Comparison of ENCODE assay signal across 23 cellular contexts in the genomic region with DNA sequence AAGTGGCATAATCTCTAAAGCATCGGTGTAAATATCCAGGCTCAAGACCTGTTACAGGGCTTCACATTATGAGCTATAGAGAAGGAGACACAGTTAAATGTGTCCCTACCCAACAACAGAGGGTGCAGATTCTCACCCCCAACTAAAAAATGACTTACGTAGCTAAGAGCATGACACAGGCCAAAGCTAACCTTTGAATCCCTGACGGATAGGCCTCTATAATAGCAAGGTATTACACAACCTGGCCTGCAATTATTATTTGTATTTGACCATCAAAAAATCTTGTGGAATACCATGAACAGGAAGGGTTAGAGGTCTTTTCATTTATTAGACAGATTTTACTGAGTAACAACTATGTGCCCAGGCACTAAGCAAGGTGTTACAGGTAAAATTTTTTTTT. TPM values are rescaled to one million over a fixed set of nuclear protein-coding genes. Genes with fewer than 3 reads are reported as not detected.
DNase-seq lines count a peak whose midpoint lies in the region; ATAC-seq, FAIRE-seq and TF ChIP-seq lines count a peak whose summit lies in the region.
"Had no signal": no experiment of that assay in that cellular context is flagged by ENCODE, and none has a peak within 500 bp of the region (broad histone marks: within the 10 kb centered on the region; RNA-seq: fewer than 3 reads in every experiment).

No MANE protein-coding gene starts in this region.

- CTCF ChIA-PET in WTC11 (lab: Charles Lee) (no interaction called here), HepG2 (lab: Yijun Ruan, JAX; ENCODE audit: low intra/inter-chr PET ratio, low total read pairs) (no interaction called here)

- H3K27me3 Mint-ChIP-seq in WTC11 (ENCODE audit: low read depth) (no peaks in the 10 kb centered on the region), nephron progenitor cell (ENCODE audit: low read depth, poor library complexity) (no peaks in the 10 kb centered on the region)
- H3K27me3 Mint-ChIP-seq: CD4-positive, alpha-beta memory T cell; IgD-negative memory B cell had no signal

- H3K4me3 ChIP-seq in HepG2 (replicated peaks in 1 of 3; ENCODE audit: insufficient read depth in 1 of 3, low read depth in 2 of 3, low read length in 3 of 3) (no peak overlapping the region), gastrocnemius medialis (no peak overlapping the region)
- H3K4me3 ChIP-seq: BLaER1, GM12878, HAP-1 had no signal

- H3K4me1 Mint-ChIP-seq in WTC11, result peaks cover 35% of the 10 kb centered on the region
- peaks cover 2% of the 10 kb centered on the region for H3K4me1 Mint-ChIP-seq in nephron progenitor cell

- H3K4me2 ChIP-seq in HepG2 (ENCODE audit: low read depth, low read length), result no peak overlapping the region
- H3K4me2 ChIP-seq: BLaER1 had no signal

- H3K27ac Mint-ChIP-seq in WTC11 (peak overlapping the region; percentile 96), nephron progenitor cell (peak overlapping the region; percentile 78)
- H3K27ac Mint-ChIP-seq: CD14-positive monocyte, IgD-negative memory B cell had no signal

- no peak overlapping the region for H3K9ac ChIP-seq in HepG2 (ENCODE audit: insufficient read depth, low read depth, low read length)
- H3K9ac ChIP-seq: BLaER1 had no signal

- TF ChIP-seq CTCF in WTC11 (IDR thresholded peaks at IDR 0.05), result no peak
- no peak for TF ChIP-seq CTCF in HepG2 (CRISPR knock-in tag; IDR thresholded peaks at IDR 0.05)
- TF ChIP-seq CTCF in nephron progenitor cell (IDR thresholded peaks at IDR 0.05), result no peak
- no peak for TF ChIP-seq CTCF in gastrocnemius medialis (IDR thresholded peaks at IDR 0.05 in 4 of 5, conservative IDR thresholded peaks at IDR 0.05 in 1 of 5)
- TF ChIP-seq CTCF in omental fat pad (IDR thresholded peaks at IDR 0.05), result no peak

- H3K4me1 ChIP-seq in HepG2 (ENCODE audit: insufficient read depth, low read length), result peaks cover 30% of the 10 kb centered on the region
- H3K4me1 ChIP-seq in gastrocnemius medialis, result peaks cover 55 to 62% of the 10 kb centered on the region in 2 donors
- H3K4me1 ChIP-seq: BLaER1 had no signal

- peaks cover 6% of the 10 kb centered on the region for H4K20me1 ChIP-seq in HepG2 (ENCODE audit: insufficient read depth, low read length)

- TF ChIP-seq RAD21 in HepG2 (CRISPR knock-in tag; IDR thresholded peaks at IDR 0.05), result no peak

- 71% methylated on average over 3 of the region's 3 CpGs for WGBS in HepG2 (ENCODE audit: low lambda C conversion rate)

- no peak for TF ChIP-seq EP300 in HepG2 (IDR thresholded peaks at IDR 0.05; ENCODE audit: low read depth in 2 of 2, low read length in 2 of 2)
- no peak for TF ChIP-seq EP300 in HepG2 (CRISPR knock-in tag; IDR thresholded peaks at IDR 0.05; ENCODE audit: borderline replicate concordance)

- no peak overlapping the region for H2AFZ ChIP-seq in HepG2 (ENCODE audit: low read length)

- H3K9me3 ChIP-seq in HepG2 (ENCODE audit: low read length) (no peaks in the 10 kb centered on the region), gastrocnemius medialis (no peaks in the 10 kb centered on the region)
- H3K9me3 ChIP-seq: BLaER1, HAP-1 had no signal

- H3K36me3 ChIP-seq in HepG2 (replicated peaks in 1 of 2; ENCODE audit: control insufficient read depth in 1 of 2, insufficient read depth in 2 of 2, low read length in 2 of 2), result peaks cover 2 to 7% of the 10 kb centered on the region in 2 experiments; a peak in 4 of 5 replicates
- no peaks in the 10 kb centered on the region for H3K36me3 ChIP-seq in gastrocnemius medialis
- H3K36me3 ChIP-seq: HAP-1 had no signal

- H3K27me3 ChIP-seq in HepG2 (ENCODE audit: control insufficient read depth in 1 of 2, insufficient read depth in 2 of 2, low read length in 2 of 2), result no peaks in the 10 kb centered on the region
- H3K27me3 ChIP-seq in gastrocnemius medialis, result no peaks in the 10 kb centered on the region
- H3K27me3 ChIP-seq: BLaER1 had no signal

- POLR2A ChIA-PET in WTC11 (lab: Charles Lee) (no interaction called here), HepG2 (lab: Yijun Ruan, JAX) (interaction anchor here (0.6 to 2.0 kb wide), 5 partner anchors 20 to 74 kb away, joined by 3 to 6 read pairs (median 4); a partner anchor contains a TSS)

- intact Hi-C loops in HepG2 (cut with micrococcal nuclease; ENCODE audit: unreplicated experiment) (no loop called here), gastrocnemius medialis (cut with DNase I; ENCODE audit: low total_unique reads) (no loop called here)

- no peak for FAIRE-seq in HepG2 (lab: Jason Lieb, UNC)
- FAIRE-seq: GM19239 had no signal

- no TSS peak for BruUV-seq in HepG2 (replicated peaks; lab: Mats Ljungman, UMichigan)

- H3K9me3 Mint-ChIP-seq in WTC11 (no peaks in the 10 kb centered on the region), nephron progenitor cell (no peaks in the 10 kb centered on the region)
- H3K9me3 Mint-ChIP-seq: CD4-positive, alpha-beta memory T cell; IgD-negative memory B cell had no signal

- no peak for ATAC-seq in WTC11
- peak; percentile 67 for ATAC-seq in HepG2
- peak in 1 of 2 donors; percentile 22 for ATAC-seq in gastrocnemius medialis
- no peak for ATAC-seq in GM18873 (IDR thresholded peaks at IDR 0.05; ENCODE audit: low FRiP score, unreplicated experiment)
- ATAC-seq in omental fat pad (ENCODE audit: low FRiP score), result no peak
- ATAC-seq: GM12878 had no signal

- H3K27ac ChIP-seq in HepG2 (ENCODE audit: extremely low read length, insufficient read depth, low read length) (peak overlapping the region; percentile 10), gastrocnemius medialis (peak overlapping the region; percentile 79 to 91 (median 89))
- H3K27ac ChIP-seq: BLaER1 had no signal

- H3K4me3 Mint-ChIP-seq in WTC11, result no peak overlapping the region
- H3K4me3 Mint-ChIP-seq in nephron progenitor cell, result no peak overlapping the region
- H3K4me3 Mint-ChIP-seq: CD14-positive monocyte, IgD-negative memory B cell had no signal

- TF ChIP-seq POLR2A in HepG2 (IDR thresholded peaks at IDR 0.05; ENCODE audit: insufficient read depth in 1 of 2, low read depth in 2 of 2, low read length in 2 of 2), result no peak
- TF ChIP-seq POLR2A in gastrocnemius medialis (IDR thresholded peaks at IDR 0.05), result no peak

- in situ Hi-C loops in HepG2 (cut with HindIII; ENCODE audit: extremely low pct_ligation_motif_present, low pct_unique_long_range_greater_than_20kb) (no loop called here), gastrocnemius medialis (cut with MboI; ENCODE audit: low sequenced_read_pairs in 4 of 4) (no loop called here)

- peaks cover 20% of the 10 kb centered on the region for H3K79me2 ChIP-seq in HepG2 (ENCODE audit: insufficient read depth, low read length)

- H3K36me3 Mint-ChIP-seq in WTC11 (no peaks in the 10 kb centered on the region), nephron progenitor cell (ENCODE audit: low read depth) (peaks cover 32% of the 10 kb centered on the region)

- DNase-seq in WTC11 (ENCODE audit: low spot score) (no peak), HepG2 (ENCODE audit: low spot score) (peak; percentile 35), nephron progenitor cell (no peak), gastrocnemius medialis (no peak), omental fat pad (ENCODE audit: low spot score) (no peak)
- DNase-seq in activated CD8-positive, alpha-beta memory T cell treated with anti-CD3 and anti-CD28 coated beads, Interleukin-2, amount 50 U/mL, for 48 hours, result no peak
- no peak for DNase-seq in activated CD4-positive, alpha-beta T cell treated with anti-CD3 and anti-CD28 coated beads, Interleukin-2, amount 50 U/mL, for 1 hour
- DNase-seq: 8988T; Calu3; CD4-positive, alpha-beta memory T cell; DND-41; EL had no signal

TF ChIP-seq in WTC11, 78 proteins besides CTCF, POLR2A, EP300 and RAD21 (continues in another document):
- TF ChIP-seq GABPB1 (CRISPR knock-in tag; IDR thresholded peaks at IDR 0.05) (no peak), ZNF396 (CRISPR knock-in tag; IDR thresholded peaks at IDR 0.05; ENCODE audit: borderline replicate concordance) (no peak)
- TF ChIP-seq, protein P1, sequence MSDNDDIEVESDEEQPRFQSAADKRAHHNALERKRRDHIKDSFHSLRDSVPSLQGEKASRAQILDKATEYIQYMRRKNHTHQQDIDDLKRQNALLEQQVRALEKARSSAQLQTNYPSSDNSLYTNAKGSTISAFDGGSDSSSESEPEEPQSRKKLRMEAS (CRISPR knock-in tag; IDR thresholded peaks at IDR 0.05), result no peak

TF ChIP-seq in HepG2, 621 proteins besides CTCF, POLR2A, EP300 and RAD21:
- TF ChIP-seq CEBPG (CRISPR knock-in tag; IDR thresholded peaks at IDR 0.05), result peak; percentile 30; the same call in 1 of the 2 replicates
- TF ChIP-seq CEBPB (IDR thresholded peaks at IDR 0.05; ENCODE audit: borderline replicate concordance, low read depth, low read length), result peak; percentile 61; the same call in 1 of the 2 replicates
- TF ChIP-seq ZNF383 (CRISPR knock-in tag; IDR thresholded peaks at IDR 0.05; ENCODE audit: borderline replicate concordance), result no peak

RNA-seq across cellular contexts. Expression of a gene that starts 45.1 kb away (rescaled TPM):
- total RNA-seq in WTC11 (2021) (not detected in 3 replicates), HepG2 (2016; rRNA removed; fragmentation: Illumina TruSeq; extraction: Trizol) (71.4 TPM in 1 of 2 replicates, not detected in the other), gastrocnemius medialis (not detected), omental fat pad (not detected)
- 442 and 693 TPM in 2 replicates for total RNA-seq in HepG2 (2016; cell fraction: cytosol; rRNA removed; fragmentation: Illumina TruSeq; extraction: Trizol; ENCODE audit: low read depth)
- total RNA-seq in HepG2 (2016; cell fraction: insoluble cytoplasmic fraction; rRNA removed; fragmentation: Illumina TruSeq; extraction: Trizol), result 77.2 and 91.6 TPM in 2 replicates
- 112 TPM in 1 of 2 replicates, not detected in the other for total RNA-seq in HepG2 (2016; cell fraction: membrane; rRNA removed; fragmentation: Illumina TruSeq; extraction: Trizol)
- 335 and 346 TPM in 2 replicates for total RNA-seq in HepG2 (2016; cell fraction: nucleus; rRNA removed; fragmentation: Illumina TruSeq; extraction: Trizol)
- not detected in 2 replicates for polyA plus RNA-seq in HepG2 (2011; rRNA removed)
- not detected in 2 replicates for polyA plus RNA-seq in HepG2 (2011; cell fraction: cytosol; rRNA removed)
- polyA plus RNA-seq in HepG2 (2011; cell fraction: nucleus; rRNA removed), result not detected in 2 replicates
- not detected in 2 replicates for polyA plus RNA-seq in HepG2 (2012)
- not detected in 2 replicates for polyA plus RNA-seq in HepG2 (2016; cell fraction: cytosol; fragmentation: Illumina TruSeq; extraction: Trizol; ENCODE audit: low read depth)
- polyA plus RNA-seq in HepG2 (2016; cell fraction: insoluble cytoplasmic fraction; fragmentation: Illumina TruSeq; extraction: Trizol; ENCODE audit: low read depth), result not detected in 2 replicates
- not detected in 2 replicates for polyA plus RNA-seq in HepG2 (2016; cell fraction: membrane; fragmentation: Illumina TruSeq; extraction: Trizol; ENCODE audit: low read depth)
- polyA plus RNA-seq in HepG2 (2016; cell fraction: nucleus; fragmentation: Illumina TruSeq; extraction: Trizol; ENCODE audit: insufficient read depth, low read depth), result not detected in 2 replicates
- under 0.01 TPM in 2 replicates for polyA minus RNA-seq in HepG2 (2011; rRNA and poly(A)+ RNA removed; ENCODE audit: low replicate concordance)
- 3,899 and 4,055 TPM in 2 replicates for polyA minus RNA-seq in HepG2 (2011; cell fraction: cytosol; rRNA and poly(A)+ RNA removed)
- polyA minus RNA-seq in HepG2 (2011; cell fraction: nucleus; rRNA and poly(A)+ RNA removed), result under 0.01 TPM in 2 replicates
- total RNA-seq: A673; Calu3; CD4-positive, alpha-beta memory T cell; G401; GM12878; H4 had no signal
- polyA plus RNA-seq: AG04450; CD14-positive monocyte; CD4-positive, alpha-beta memory T cell; IgD-negative memory B cell had no signal
